In genomic region chr1:243726792-243727502, GRCh38 we compare ENCODE assay signal across 11 cellular contexts.
DNase-seq lines count a peak whose midpoint lies in the region; ATAC-seq and TF ChIP-seq lines count a peak whose summit lies in the region.
"Had no signal": no experiment of that assay in that cellular context is flagged by ENCODE, and none has a peak within 500 bp of the region (broad histone marks: within the 10 kb centered on the region; RNA-seq: fewer than 3 reads in every experiment).

No MANE protein-coding gene starts in this region.

- H3K4me3 Mint-ChIP-seq in activated CD4-positive, alpha-beta T cell treated with anti-CD3 and anti-CD28 coated beads for 36 hours = no peak overlapping the region
- H3K4me3 Mint-ChIP-seq: activated CD4-positive, alpha-beta T cell treated with anti-CD3 and anti-CD28 coated beads, Interleukin-2, amount 10 ng/mL, durations not matched to agents 7 days and 5 days; activated naive CD4-positive, alpha-beta T cell treated with anti-CD3 and anti-CD28 coated beads for 36 hours had no signal

- no peak for DNase-seq in spleen
- no peak for DNase-seq in glomerular visceral epithelial cell (ENCODE audit: extremely low spot score)
- DNase-seq in smooth muscle cell (lab: John Stamatoyannopoulos, UW; ENCODE audit: unreplicated experiment) = no peak
- DNase-seq in germinal center (ENCODE audit: low spot score) = no peak
- no peak for DNase-seq in activated CD4-positive, alpha-beta T cell treated with anti-CD3 and anti-CD28 coated beads for 36 hours
- DNase-seq: activated CD4-positive, alpha-beta T cell treated with anti-CD3 and anti-CD28 coated beads, Interleukin-2, amount 10 ng/mL, durations not matched to agents 7 days and 5 days; activated naive CD4-positive, alpha-beta T cell treated with anti-CD3 and anti-CD28 coated beads for 36 hours; testis had no signal

- POLR2A ChIA-PET in activated CD4-positive, alpha-beta T cell treated with anti-CD3 and anti-CD28 coated beads for 36 hours (lab: Charles Lee) = no interaction called here

- no peak overlapping the region for H3K27ac Mint-ChIP-seq in activated CD4-positive, alpha-beta T cell treated with anti-CD3 and anti-CD28 coated beads for 36 hours
- H3K27ac Mint-ChIP-seq: activated CD4-positive, alpha-beta T cell treated with anti-CD3 and anti-CD28 coated beads, Interleukin-2, amount 10 ng/mL, durations not matched to agents 7 days and 5 days; activated naive CD4-positive, alpha-beta T cell treated with anti-CD3 and anti-CD28 coated beads for 36 hours had no signal

- ATAC-seq in GM19328 (IDR thresholded peaks at IDR 0.05; ENCODE audit: unreplicated experiment) (peak; percentile 11), HG02678 (IDR thresholded peaks at IDR 0.05; ENCODE audit: unreplicated experiment) (peak; percentile 15), HG03520 (IDR thresholded peaks at IDR 0.05; ENCODE audit: unreplicated experiment) (peak; percentile 2)
- ATAC-seq in activated CD4-positive, alpha-beta T cell treated with anti-CD3 and anti-CD28 coated beads for 36 hours = no peak

- no peak for TF ChIP-seq POLR2A in spleen (IDR thresholded peaks at IDR 0.05)

- H3K27ac ChIP-seq in spleen = peak overlapping the region in 7 of 8 donors; percentile 52 to 84 (median 78)
- H3K27ac ChIP-seq in smooth muscle cell (ENCODE audit: low read depth) = no peak overlapping the region
- H3K27ac ChIP-seq: testis had no signal

- no peak overlapping the region for H3K9ac ChIP-seq in smooth muscle cell (ENCODE audit: low read depth)

- peaks cover 24% of the 10 kb centered on the region for H3K79me2 ChIP-seq in smooth muscle cell (ENCODE audit: low read depth)

- intact Hi-C loops in spleen (cut with DNase I; ENCODE audit: low total_unique reads) = no loop called here
- intact Hi-C loops in activated CD4-positive, alpha-beta T cell treated with anti-CD3 and anti-CD28 coated beads for 36 hours (cut with DNase I, micrococcal nuclease) = no loop called here

- WGBS in spleen, 5 donors = 52 to 72% (median 69%) methylated on average over 2 of the region's 2 CpGs
- WGBS in smooth muscle cell (ENCODE audit: low lambda C conversion rate) = 95% methylated on average over 2 of the region's 2 CpGs

- H3K36me3 Mint-ChIP-seq in activated CD4-positive, alpha-beta T cell treated with anti-CD3 and anti-CD28 coated beads for 36 hours (ENCODE audit: low read depth) = peaks cover 9% of the 10 kb centered on the region

- H4K20me1 ChIP-seq in smooth muscle cell (ENCODE audit: low read depth) = peaks cover 3% of the 10 kb centered on the region

- no peak overlapping the region for H3K4me2 ChIP-seq in smooth muscle cell

- H3K4me3 ChIP-seq in spleen (no peak overlapping the region), smooth muscle cell (no peak overlapping the region)
- H3K4me3 ChIP-seq: testis had no signal

- H3K27me3 Mint-ChIP-seq in activated CD4-positive, alpha-beta T cell treated with anti-CD3 and anti-CD28 coated beads for 36 hours = no peaks in the 10 kb centered on the region
- H3K27me3 Mint-ChIP-seq: activated CD4-positive, alpha-beta T cell treated with anti-CD3 and anti-CD28 coated beads, Interleukin-2, amount 10 ng/mL, durations not matched to agents 7 days and 5 days had no signal

- peaks cover 1% of the 10 kb centered on the region for H3F3A ChIP-seq in smooth muscle cell (ENCODE audit: low read depth)

- H3K4me1 ChIP-seq in spleen (peaks cover 0 to 84% (median 46%) of the 10 kb centered on the region in 6 donors), smooth muscle cell (ENCODE audit: low read depth) (no peaks in the 10 kb centered on the region)

- TF ChIP-seq CTCF in spleen (IDR thresholded peaks at IDR 0.05 in 8 of 11, conservative IDR thresholded peaks at IDR 0.05 in 3 of 11) (no peak), smooth muscle cell (IDR thresholded peaks at IDR 0.05; ENCODE audit: borderline replicate concordance, insufficient read depth, poor library complexity, severe bottlenecking) (no peak)

- H2AFZ ChIP-seq in smooth muscle cell (ENCODE audit: low read depth) = no peak overlapping the region

- CTCF ChIA-PET in activated CD4-positive, alpha-beta T cell treated with anti-CD3 and anti-CD28 coated beads for 36 hours (lab: Charles Lee) = interaction anchor here (0.8 to 1.4 kb wide), 2 partner anchors 16 to 21 kb away, joined by 3 to 4 read pairs; no protein-coding TSS in a partner anchor

- H3K27me3 ChIP-seq in spleen (replicated peaks in 1 of 7) (no peaks in the 10 kb centered on the region), smooth muscle cell (ENCODE audit: low read depth) (no peaks in the 10 kb centered on the region)
- H3K27me3 ChIP-seq: testis had no signal

- H3K36me3 ChIP-seq in spleen = peaks cover 0 to 9% (median 0%) of the 10 kb centered on the region in 6 donors
- no peaks in the 10 kb centered on the region for H3K36me3 ChIP-seq in smooth muscle cell (ENCODE audit: low read depth)

- H3K9me3 ChIP-seq in spleen (peaks cover 0 to 6% (median 0%) of the 10 kb centered on the region in 8 donors), smooth muscle cell (replicated peaks; ENCODE audit: low read depth) (no peaks in the 10 kb centered on the region)
- H3K9me3 ChIP-seq: testis had no signal

- H3K9me3 Mint-ChIP-seq in activated CD4-positive, alpha-beta T cell treated with anti-CD3 and anti-CD28 coated beads for 36 hours (ENCODE audit: low read depth) = no peaks in the 10 kb centered on the region
- H3K9me3 Mint-ChIP-seq: activated naive CD4-positive, alpha-beta T cell treated with anti-CD3 and anti-CD28 coated beads for 36 hours had no signal

- peaks cover 33% of the 10 kb centered on the region for H3K4me1 Mint-ChIP-seq in activated CD4-positive, alpha-beta T cell treated with anti-CD3 and anti-CD28 coated beads for 36 hours
